28 cellular contexts compared by ENCODE assay signal in the genomic region with DNA sequence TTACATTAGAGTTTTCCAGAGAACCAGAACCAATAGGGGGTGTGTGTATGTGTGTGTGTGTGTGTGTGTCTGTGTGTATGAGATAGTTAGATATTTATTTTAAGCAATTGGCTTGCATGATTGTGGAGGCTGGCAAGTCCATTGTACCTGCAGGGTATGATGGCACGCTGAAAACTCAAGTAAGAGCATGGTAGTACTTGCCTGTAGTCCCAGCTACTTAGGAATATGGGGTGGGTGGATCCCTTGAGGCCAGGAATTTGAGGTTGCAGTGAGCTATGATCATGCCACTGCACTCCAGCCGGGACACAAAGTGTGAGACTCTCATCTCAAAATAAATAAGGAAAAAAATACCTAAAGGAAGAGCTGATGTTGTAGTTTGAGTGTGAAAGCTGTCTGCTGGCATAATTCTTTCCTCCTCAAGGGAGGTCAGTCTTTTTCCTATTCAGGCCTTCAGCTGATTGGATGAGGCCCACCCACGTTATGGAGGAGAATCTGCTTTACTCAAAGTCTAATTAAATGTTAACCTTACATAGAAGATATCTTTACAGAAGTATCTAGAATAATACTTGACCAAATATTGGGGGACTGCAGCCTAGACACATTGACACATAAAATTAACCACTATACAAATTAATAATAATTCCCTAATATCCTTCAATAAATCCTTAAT.
DNase-seq lines count a peak whose midpoint lies in the region; ATAC-seq, FAIRE-seq and TF ChIP-seq lines count a peak whose summit lies in the region.
"Had no signal": no experiment of that assay in that cellular context is flagged by ENCODE, and none has a peak within 500 bp of the region (broad histone marks: within the 10 kb centered on the region; RNA-seq: fewer than 3 reads in every experiment).

No MANE protein-coding gene starts in this region.

- H3K4me1 ChIP-seq in keratinocyte (ENCODE audit: control insufficient read depth, extremely low read depth, insufficient read depth, low read length) (peaks cover 4% of the 10 kb centered on the region), transverse colon (no peaks in the 10 kb centered on the region), mammary epithelial cell (ENCODE audit: insufficient read depth, low read length) (no peaks in the 10 kb centered on the region)
- H3K4me1 ChIP-seq: BE2C had no signal

- peaks cover 3% of the 10 kb centered on the region for H3K36me3 Mint-ChIP-seq in T-helper 17 cell (ENCODE audit: low read depth)
- H3K36me3 Mint-ChIP-seq: CD14-positive monocyte had no signal

- DNase-seq in T-helper 17 cell (no peak), epithelial cell of esophagus (ENCODE audit: low read depth) (peak; percentile 54), keratinocyte (ENCODE audit: low read depth, low spot score) (no peak), NCI-H748 treated with DMSO at 0.1 percent for 48 hours (lab: John Stamatoyannopoulos, UW) (no peak), transverse colon (no peak), mammary epithelial cell (no peak), NCI-H2171 treated with DMSO at 0.1 percent for 48 hours (lab: John Stamatoyannopoulos, UW) (no peak)
- DNase-seq: 8988T; ACHN; BE2C; C1 segment of cervical spinal cord; CD4-positive, alpha-beta memory T cell; CD4-positive, CD25-positive, alpha-beta regulatory T cell; CD8-positive, alpha-beta memory T cell; COR-L47; DMS 273 treated with DMSO at 0.1 percent for 48 hours; DMS153; DMS53; DMS79; DND-41; EL; GDM1 had no signal

- no peaks in the 10 kb centered on the region for H3K9me1 ChIP-seq in keratinocyte (ENCODE audit: control insufficient read depth, extremely low read depth, insufficient read depth, low read length)

- no peak for ATAC-seq in T-helper 17 cell
- ATAC-seq: GM12878 had no signal

- TF ChIP-seq EP300 in transverse colon (IDR thresholded peaks at IDR 0.05; ENCODE audit: low read depth), result no peak

- H3K27me3 ChIP-seq in keratinocyte (ENCODE audit: control insufficient read depth, extremely low read depth, insufficient read depth, low read length) (no peaks in the 10 kb centered on the region), transverse colon (no peaks in the 10 kb centered on the region), mammary epithelial cell (ENCODE audit: insufficient read depth, low read length) (no peaks in the 10 kb centered on the region)
- H3K27me3 ChIP-seq: BE2C, BLaER1 had no signal

- H3K4me2 ChIP-seq in keratinocyte (ENCODE audit: control insufficient read depth, extremely low read depth, insufficient read depth, low read depth, low read length) (no peak overlapping the region), mammary epithelial cell (ENCODE audit: insufficient read depth, low read depth, low read length) (no peak overlapping the region)
- H3K4me2 ChIP-seq: BLaER1 had no signal

- intact Hi-C loops in transverse colon (cut with DNase I; ENCODE audit: low total_unique reads), result no loop called here
- intact Hi-C loops in mammary epithelial cell (cut with micrococcal nuclease), result no loop called here

- CTCF ChIA-PET in mammary epithelial cell (lab: Charles Lee; ENCODE audit: low non-redundant PET), result no interaction called here

- no peak overlapping the region for H3K4me3 Mint-ChIP-seq in T-helper 17 cell
- H3K4me3 Mint-ChIP-seq: CD14-positive monocyte; CD4-positive, CD25-positive, alpha-beta regulatory T cell; CD8-positive, alpha-beta memory T cell had no signal

- 65 to 75% methylated on average over 3 of the region's 3 CpGs for whole genome bisulfite sequencing in transverse colon (ENCODE audit: low coverage in 1 of 2), 2 donors
- WGBS in mammary epithelial cell (ENCODE audit: low coverage, missing lambda C conversion rate), result 0% methylated on average over 3 of the region's 3 CpGs

- H3K9me3 ChIP-seq in T-helper 17 cell (ENCODE audit: control insufficient read depth, low read length, poor library complexity, severe bottlenecking) (no peaks in the 10 kb centered on the region), keratinocyte (ENCODE audit: control insufficient read depth, low read depth, low read length) (no peaks in the 10 kb centered on the region), transverse colon (peaks cover 0 to 7% of the 10 kb centered on the region in 2 donors), mammary epithelial cell (replicated peaks; ENCODE audit: insufficient read depth, low read length) (no peaks in the 10 kb centered on the region)
- H3K9me3 ChIP-seq: BE2C had no signal

- no peak overlapping the region for H3K9ac ChIP-seq in keratinocyte (ENCODE audit: control insufficient read depth, extremely low read depth, insufficient read depth, low read length)
- H3K9ac ChIP-seq in mammary epithelial cell (ENCODE audit: insufficient read depth, low read length), result no peak overlapping the region
- H3K9ac ChIP-seq: BLaER1 had no signal

- H3K27ac ChIP-seq in keratinocyte (ENCODE audit: control insufficient read depth, insufficient read depth, low read length) (no peak overlapping the region), transverse colon (no peak overlapping the region), mammary epithelial cell (ENCODE audit: insufficient read depth, low read depth, low read length) (no peak overlapping the region)
- H3K27ac ChIP-seq: BLaER1 had no signal

- H3K4me3 ChIP-seq in epithelial cell of esophagus (ENCODE audit: low read length), result no peak overlapping the region
- H3K4me3 ChIP-seq in keratinocyte (ENCODE audit: control insufficient read depth in 2 of 3, extremely low read depth in 1 of 3, insufficient read depth in 2 of 3, low read depth in 1 of 3, low read length in 3 of 3), result no peak overlapping the region
- H3K4me3 ChIP-seq in transverse colon, result no peak overlapping the region
- no peak overlapping the region for H3K4me3 ChIP-seq in mammary epithelial cell (replicated peaks in 1 of 3; ENCODE audit: insufficient read depth in 1 of 3, low read depth in 2 of 3, low read length in 3 of 3)
- H3K4me3 ChIP-seq: BLaER1, GM12878 had no signal

- no peaks in the 10 kb centered on the region for H3K27me3 Mint-ChIP-seq in T-helper 17 cell
- H3K27me3 Mint-ChIP-seq: CD4-positive, alpha-beta memory T cell; CD8-positive, alpha-beta memory T cell had no signal

- H3K36me3 ChIP-seq in keratinocyte (ENCODE audit: control insufficient read depth in 2 of 2, extremely low read depth in 1 of 2, insufficient read depth in 2 of 2, low read length in 2 of 2) (no peaks in the 10 kb centered on the region), transverse colon (no peaks in the 10 kb centered on the region), mammary epithelial cell (ENCODE audit: insufficient read depth, low read length) (no peaks in the 10 kb centered on the region)
- H3K36me3 ChIP-seq: BE2C, BLaER1 had no signal

- no peak overlapping the region for H2AFZ ChIP-seq in keratinocyte (ENCODE audit: control insufficient read depth, low read length)
- H2AFZ ChIP-seq in mammary epithelial cell (ENCODE audit: low read depth, low read length), result no peak overlapping the region

- no peaks in the 10 kb centered on the region for H4K20me1 ChIP-seq in keratinocyte (ENCODE audit: control insufficient read depth, extremely low read depth, insufficient read depth, low read length)
- no peaks in the 10 kb centered on the region for H4K20me1 ChIP-seq in mammary epithelial cell (ENCODE audit: insufficient read depth, low read length)
- H4K20me1 ChIP-seq: BLaER1 had no signal

- no peak for TF ChIP-seq CTCF in epithelial cell of esophagus (IDR thresholded peaks at IDR 0.05; ENCODE audit: insufficient read depth, low read depth, low read length, missing control alignments)
- no peak for TF ChIP-seq CTCF in keratinocyte (optimal IDR thresholded peaks at IDR 0.05 in 1 of 3, IDR thresholded peaks at IDR 0.05 in 1 of 3, conservative IDR thresholded peaks at IDR 0.05 in 1 of 3; ENCODE audit: extremely low read depth in 1 of 3, insufficient read depth in 2 of 3, low read length in 3 of 3)
- no peak for TF ChIP-seq CTCF in transverse colon (IDR thresholded peaks at IDR 0.05)
- no peak for TF ChIP-seq CTCF in mammary epithelial cell (conservative IDR thresholded peaks at IDR 0.05 in 1 of 2, IDR thresholded peaks at IDR 0.05 in 1 of 2; ENCODE audit: extremely low read depth in 1 of 2, insufficient read depth in 1 of 2, low read depth in 1 of 2, low read length in 2 of 2)

- BruUV-seq in mammary epithelial cell (replicated peaks; lab: Mats Ljungman, UMichigan), result no TSS peak

- peak; percentile 87 for FAIRE-seq in keratinocyte (lab: Jason Lieb, UNC)
- FAIRE-seq: A204.1, GM12878, GM12892, GM18507 had no signal

- in situ Hi-C loops in transverse colon (cut with MboI; ENCODE audit: low pct_ligation_motif_present in 1 of 4, low pct_unique_long_range_greater_than_20kb in 1 of 4, low sequenced_read_pairs in 3 of 4) (no loop called here), mammary epithelial cell (cut with MboI; ENCODE audit: low sequenced_read_pairs in 2 of 2) (no loop called here)

- dilution Hi-C loops in keratinocyte (cut with MboI; ENCODE audit: extremely low pct_ligation_motif_present, low sequenced_read_pairs), result no loop called here
- dilution Hi-C loops in mammary epithelial cell (cut with HindIII; ENCODE audit: low sequenced_read_pairs), result no loop called here

- H3K4me1 Mint-ChIP-seq in T-helper 17 cell, result peaks cover 21% of the 10 kb centered on the region

- H3K27ac Mint-ChIP-seq in T-helper 17 cell, result peak overlapping the region; percentile 10
- H3K27ac Mint-ChIP-seq: CD14-positive monocyte; CD4-positive, CD25-positive, alpha-beta regulatory T cell had no signal

- no peaks in the 10 kb centered on the region for H3K79me2 ChIP-seq in keratinocyte (ENCODE audit: control insufficient read depth, insufficient read depth, low read length)
- H3K79me2 ChIP-seq in mammary epithelial cell (ENCODE audit: insufficient read depth, low read length), result no peaks in the 10 kb centered on the region

- TF ChIP-seq POLR2A in transverse colon (IDR thresholded peaks at IDR 0.05), result no peak
